13 cellular contexts compared by ENCODE assay signal in the genomic region with DNA sequence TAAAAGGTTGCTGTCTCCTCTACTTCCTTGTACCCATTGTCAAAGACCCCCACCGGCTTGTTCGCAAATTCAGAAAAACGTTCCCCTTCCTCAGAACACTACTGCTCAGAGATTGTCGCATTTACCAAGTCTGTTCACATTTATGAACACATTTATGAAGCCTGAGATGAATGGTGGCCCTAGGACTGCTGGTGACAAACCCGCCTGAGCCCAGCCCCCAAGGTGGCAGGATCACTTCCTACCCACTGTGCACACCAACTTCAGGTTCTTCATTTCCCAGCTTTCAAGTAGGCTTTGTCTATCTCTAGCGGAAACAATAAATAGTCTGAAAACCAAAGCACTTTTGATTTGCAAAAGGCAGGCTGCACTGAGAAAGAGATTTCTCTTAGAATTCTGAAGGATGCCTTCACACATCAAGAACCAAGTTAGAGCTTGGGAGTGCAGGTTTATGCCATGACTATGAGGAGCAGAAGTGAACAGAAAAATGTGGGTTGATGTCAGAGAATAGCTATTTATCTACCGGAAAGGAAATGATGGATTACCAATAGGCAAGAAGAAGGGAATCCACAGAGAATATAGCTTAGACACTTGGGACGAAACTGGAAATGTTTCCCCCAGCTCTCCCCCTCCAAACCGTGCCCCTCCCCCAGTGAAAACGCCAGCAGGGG.
DNase-seq lines count a peak whose midpoint lies in the region; ATAC-seq and TF ChIP-seq lines count a peak whose summit lies in the region.
"Had no signal": no experiment of that assay in that cellular context is flagged by ENCODE, and none has a peak within 500 bp of the region (broad histone marks: within the 10 kb centered on the region; RNA-seq: fewer than 3 reads in every experiment).

No MANE protein-coding gene starts in this region.

- TF ChIP-seq CTCF in choroid plexus epithelial cell (conservative IDR thresholded peaks at IDR 0.05; ENCODE audit: low read depth, low read length), result no peak
- TF ChIP-seq CTCF in GM13977 (IDR thresholded peaks at IDR 0.05; ENCODE audit: extremely low read depth, insufficient read depth, missing control alignments), result no peak

- H2AFZ ChIP-seq in trophoblast cell (ENCODE audit: insufficient read depth, low read length, poor library complexity), result no peak overlapping the region

- no peak overlapping the region for H3K18ac ChIP-seq in trophoblast cell (ENCODE audit: low read length)

- no peaks in the 10 kb centered on the region for H3K36me3 Mint-ChIP-seq in T-helper 17 cell (ENCODE audit: low read depth)

- no peak overlapping the region for H4K12ac ChIP-seq in trophoblast cell (ENCODE audit: low read depth, low read length)

- H3K27me3 Mint-ChIP-seq in T-helper 17 cell, result no peaks in the 10 kb centered on the region

- no CpG with 5 or more reads among the region's 10 CpGs for WGBS in trophoblast cell (ENCODE audit: extremely low coverage, insufficient coverage, insufficient read length)

- H3K27ac ChIP-seq in trophoblast cell (ENCODE audit: low read depth, low read length), result no peak overlapping the region

- ATAC-seq in T-helper 17 cell, result no peak

- no peak overlapping the region for H3K9ac ChIP-seq in trophoblast cell (ENCODE audit: low read length)

- H3K4me1 Mint-ChIP-seq in T-helper 17 cell, result peaks cover 30% of the 10 kb centered on the region

- in situ Hi-C loops in GM13977 (cut with MboI; ENCODE audit: low pct_unique_long_range_greater_than_20kb, low sequenced_read_pairs, unreplicated experiment), result no loop called here

- H3K4me2 ChIP-seq in trophoblast cell (ENCODE audit: low read length), result no peak overlapping the region

- peak; percentile 38 for DNase-seq in activated CD4-positive, alpha-beta T cell treated with anti-CD3 and anti-CD28 coated beads for 48 hours
- no peak for DNase-seq in activated CD4-positive, alpha-beta T cell treated with anti-CD3 and anti-CD28 coated beads for 1 hour
- no peak for DNase-seq in T-helper 17 cell
- DNase-seq in choroid plexus epithelial cell (ENCODE audit: low read depth), result peak; percentile 18
- no peak for DNase-seq in trophoblast cell
- DNase-seq in DMS53 (lab: John Stamatoyannopoulos, UW), result no peak
- no peak for DNase-seq in GM13977 (ENCODE audit: low spot score)
- DNase-seq in OCI-M2 (lab: John Stamatoyannopoulos, UW; ENCODE audit: unreplicated experiment), result no peak
- DNase-seq: activated effector memory CD4-positive, alpha-beta T cell treated with Interleukin-2 at 50 U/mL for 16 hours; DMS 273 treated with DMSO at 0.1 percent for 48 hours; hippocampal formation; NCI-H345; occipital lobe had no signal

- peak overlapping the region; percentile 20 for H2BK5ac ChIP-seq in trophoblast cell (ENCODE audit: low read depth, low read length, poor library complexity)

- peak overlapping the region; percentile 98 for H2BK12ac ChIP-seq in trophoblast cell (ENCODE audit: low read length)

- H3K4ac ChIP-seq in trophoblast cell (ENCODE audit: low read depth, low read length), result no peak overlapping the region

- H3K27me3 ChIP-seq in trophoblast cell (ENCODE audit: insufficient read depth, low read length), result no peaks in the 10 kb centered on the region

- H3K4me3 Mint-ChIP-seq in T-helper 17 cell, result peak overlapping the region; percentile 90

- peaks cover 29% of the 10 kb centered on the region for H3K79me1 ChIP-seq in trophoblast cell (ENCODE audit: low read length)

- peak overlapping the region; percentile 71 for H2AK5ac ChIP-seq in trophoblast cell (ENCODE audit: low read length)

- peak overlapping the region; percentile 98 for H3K27ac Mint-ChIP-seq in T-helper 17 cell

- H3K9me3 ChIP-seq in T-helper 17 cell (ENCODE audit: control insufficient read depth, low read length, poor library complexity, severe bottlenecking), result no peaks in the 10 kb centered on the region
- H3K9me3 ChIP-seq in trophoblast cell (ENCODE audit: insufficient read depth, low read depth, low read length), result no peaks in the 10 kb centered on the region

- H3K36me3 ChIP-seq in trophoblast cell (ENCODE audit: control insufficient read depth in 1 of 2, insufficient read depth in 2 of 2, low read length in 2 of 2), result no peaks in the 10 kb centered on the region

- no peak overlapping the region for H3K23ac ChIP-seq in trophoblast cell (ENCODE audit: low read length)

- H4K91ac ChIP-seq in trophoblast cell (ENCODE audit: low read depth, low read length), result peak overlapping the region; percentile 85

- H3K4me1 ChIP-seq in trophoblast cell (ENCODE audit: control insufficient read depth in 1 of 2, insufficient read depth in 2 of 2, low read length in 2 of 2), result peaks cover 16 to 23% of the 10 kb centered on the region in 2 experiments

- H3K14ac ChIP-seq in trophoblast cell (ENCODE audit: low read length), result peak overlapping the region; percentile 38

- no peak overlapping the region for H3K4me3 ChIP-seq in choroid plexus epithelial cell (ENCODE audit: low read depth, low read length)
- H3K4me3 ChIP-seq in trophoblast cell (ENCODE audit: low read depth, low read length), result no peak overlapping the region

- H2BK120ac ChIP-seq in trophoblast cell (ENCODE audit: insufficient read depth, low read length, poor library complexity), result peak overlapping the region; percentile 92

- H4K8ac ChIP-seq in trophoblast cell (ENCODE audit: low read depth, low read length), result no peak overlapping the region

- peaks cover 2% of the 10 kb centered on the region for H3K79me2 ChIP-seq in trophoblast cell (ENCODE audit: control insufficient read depth, insufficient read depth, low read length, poor library complexity)

Comparison
In these comparisons a context has a peak if more than half of its experiments do, and no peak if none do; other contexts are left out.
1. DNase-seq: peak in activated CD4-positive, alpha-beta T cell treated with anti-CD3 and anti-CD28 coated beads for 48 hours (single experiment) and choroid plexus epithelial cell (single experiment); none in activated CD4-positive, alpha-beta T cell treated with anti-CD3 and anti-CD28 coated beads for 1 hour (single experiment), T-helper 17 cell (0 of 3), trophoblast cell (0 of 2), DMS53 (single experiment), GM13977 (single experiment) and OCI-M2 (single experiment).